In the genomic region with DNA sequence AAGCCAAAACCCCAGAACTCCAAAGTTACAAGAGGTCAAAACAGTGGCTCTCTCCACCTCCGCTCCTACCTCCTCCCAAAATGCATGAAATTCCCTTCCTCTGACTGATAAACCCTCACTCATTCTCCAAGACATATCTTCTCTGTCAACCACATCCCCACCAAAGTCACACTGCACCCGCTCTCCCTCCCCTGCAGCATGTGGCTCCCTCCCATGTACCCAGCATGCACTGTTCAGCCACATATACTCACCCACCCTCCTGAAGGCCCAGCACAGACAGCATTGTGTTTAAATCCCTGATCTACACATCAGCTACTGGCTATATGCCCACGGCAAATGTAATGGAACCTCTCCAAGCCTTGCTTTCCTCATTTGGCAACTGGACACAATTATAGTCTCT, we compare ENCODE assay signal across 17 cellular contexts. TPM values are rescaled to one million over a fixed set of nuclear protein-coding genes. Genes with fewer than 3 reads are reported as not detected.
DNase-seq lines count a peak whose midpoint lies in the region; ATAC-seq, FAIRE-seq and TF ChIP-seq lines count a peak whose summit lies in the region.
"Had no signal": no experiment of that assay in that cellular context is flagged by ENCODE, and none has a peak within 500 bp of the region (broad histone marks: within the 10 kb centered on the region; RNA-seq: fewer than 3 reads in every experiment).

No MANE protein-coding gene starts in this region.

- no peaks in the 10 kb centered on the region for H3K27me3 ChIP-seq in mesendoderm (ENCODE audit: insufficient read depth, low read length, poor library complexity)
- H3K27me3 ChIP-seq in MM.1S (replicated peaks; ENCODE audit: insufficient read depth, low read length), result no peaks in the 10 kb centered on the region
- H3K27me3 ChIP-seq: thyroid gland had no signal

- no peak overlapping the region for H2BK5ac ChIP-seq in mesendoderm (ENCODE audit: low read length)

- no peak overlapping the region for H2AK5ac ChIP-seq in mesendoderm (ENCODE audit: low read length)

- no peaks in the 10 kb centered on the region for H3K9me3 Mint-ChIP-seq in Calu3 (ENCODE audit: low read depth, unreplicated experiment)
- H3K9me3 Mint-ChIP-seq in progenitor cell of endocrine pancreas (ENCODE audit: low read depth), result no peaks in the 10 kb centered on the region
- H3K9me3 Mint-ChIP-seq: activated B cell treated with CpG ODN at 0.5 μM for 24 hours had no signal

- no peak overlapping the region for H3K4ac ChIP-seq in mesendoderm (ENCODE audit: low read depth, low read length)

- CTCF ChIA-PET in Calu3 (lab: Charles Lee), result no interaction called here

- H3K27me3 Mint-ChIP-seq in Calu3 (ENCODE audit: unreplicated experiment) (no peaks in the 10 kb centered on the region), progenitor cell of endocrine pancreas (peaks cover 19% of the 10 kb centered on the region)
- H3K27me3 Mint-ChIP-seq: activated B cell treated with CpG ODN at 0.5 μM for 24 hours had no signal

- no peaks in the 10 kb centered on the region for H4K20me1 ChIP-seq in MM.1S (ENCODE audit: insufficient read depth, low read length)

- H3K9me3 ChIP-seq in MM.1S (replicated peaks; ENCODE audit: insufficient read depth, low read length), result no peaks in the 10 kb centered on the region
- H3K9me3 ChIP-seq: thyroid gland had no signal

- no peak overlapping the region for H2BK15ac ChIP-seq in mesendoderm (replicated peaks; ENCODE audit: low read depth)

- peaks cover 65% of the 10 kb centered on the region for H3K4me1 Mint-ChIP-seq in Calu3 (ENCODE audit: low read depth, unreplicated experiment)
- no peaks in the 10 kb centered on the region for H3K4me1 Mint-ChIP-seq in progenitor cell of endocrine pancreas (ENCODE audit: low read depth)

- no peak for DNase-seq in Calu3
- DNase-seq in HTR-8/SVneo (ENCODE audit: insufficient read length, low spot score), result peak; percentile 51
- DNase-seq in astrocyte of the hippocampus (ENCODE audit: low read depth, low spot score), result peak; percentile 40
- peak; percentile 57 for DNase-seq in mesendoderm
- no peak for DNase-seq in progenitor cell of endocrine pancreas (ENCODE audit: low spot score, unreplicated experiment)
- DNase-seq in MM.1S, result no peak
- DNase-seq: activated B cell treated with CpG ODN at 0.5 μM for 24 hours, amniotic stem cell, COR-L47, left colon, NCI-H146, NCI-H748 treated with DMSO at 0.1 percent for 48 hours, SIG-M5, thyroid gland had no signal

- WGBS in mesendoderm (ENCODE audit: extremely low coverage, insufficient coverage, low lambda C conversion rate), result no CpG with 5 or more reads among the region's 3 CpGs

- H3K27ac Mint-ChIP-seq in Calu3 (ENCODE audit: unreplicated experiment) (peak overlapping the region; percentile 15), progenitor cell of endocrine pancreas (no peak overlapping the region)
- H3K27ac Mint-ChIP-seq: activated B cell treated with CpG ODN at 0.5 μM for 24 hours had no signal

- H3K9me2 ChIP-seq in MM.1S (replicated peaks; ENCODE audit: insufficient read depth, low read length), result no peaks in the 10 kb centered on the region

- H2BK120ac ChIP-seq in mesendoderm (ENCODE audit: low read depth, low read length), result no peak overlapping the region

- no peaks in the 10 kb centered on the region for H3K36me3 ChIP-seq in mesendoderm (ENCODE audit: control insufficient read depth, insufficient read depth, low read length)
- H3K36me3 ChIP-seq in MM.1S (replicated peaks; ENCODE audit: insufficient read depth, low read length), result no peaks in the 10 kb centered on the region
- H3K36me3 ChIP-seq: thyroid gland had no signal

- FAIRE-seq in HTR-8/SVneo (lab: Jason Lieb, UNC), result peak; percentile 93

- intact Hi-C loops in Calu3 (cut with micrococcal nuclease; ENCODE audit: unreplicated experiment), result no loop called here

- no peak overlapping the region for H2AFZ ChIP-seq in MM.1S (ENCODE audit: low read length)

- peaks cover 9% of the 10 kb centered on the region for H3K4me1 ChIP-seq in mesendoderm (ENCODE audit: control insufficient read depth, low read depth, low read length)
- H3K4me1 ChIP-seq in MM.1S (ENCODE audit: low read length), result no peaks in the 10 kb centered on the region
- H3K4me1 ChIP-seq: thyroid gland had no signal

- H3K18ac ChIP-seq in mesendoderm (ENCODE audit: low read length), result no peak overlapping the region

- H3K79me2 ChIP-seq in mesendoderm (ENCODE audit: control insufficient read depth, insufficient read depth, low read length) (peaks cover 3% of the 10 kb centered on the region), MM.1S (ENCODE audit: low read length) (0 out of 2 replicates have a peak, but pooled peaks cover 4% of the 10 kb centered on the region)

- TF ChIP-seq CTCF in Calu3 (IDR thresholded peaks at IDR 0.05; ENCODE audit: unreplicated experiment) (no peak), progenitor cell of endocrine pancreas (IDR thresholded peaks at IDR 0.05; ENCODE audit: unreplicated experiment) (no peak), MM.1S (IDR thresholded peaks at IDR 0.05; ENCODE audit: low read length) (no peak)

- H3F3A ChIP-seq in MM.1S (ENCODE audit: insufficient read depth, low read length), result no peaks in the 10 kb centered on the region

- H3K27ac ChIP-seq in mesendoderm (ENCODE audit: low read depth, low read length), result no peak overlapping the region
- H3K27ac ChIP-seq in MM.1S (ENCODE audit: low read length), result no peak overlapping the region
- H3K27ac ChIP-seq: thyroid gland had no signal

- ATAC-seq in HG03039 (IDR thresholded peaks at IDR 0.05; ENCODE audit: unreplicated experiment) (no peak), GM19463 (IDR thresholded peaks at IDR 0.05; ENCODE audit: unreplicated experiment) (no peak)
- ATAC-seq: left colon had no signal

- H3K36me3 Mint-ChIP-seq in Calu3 (ENCODE audit: insufficient read depth, unreplicated experiment) (peaks cover 95% of the 10 kb centered on the region), progenitor cell of endocrine pancreas (ENCODE audit: insufficient read depth) (no peaks in the 10 kb centered on the region)

- no TSS peak for BruUV-seq in Calu3 (replicated peaks; lab: Mats Ljungman, UMichigan)

- no peak overlapping the region for H3K23ac ChIP-seq in mesendoderm (ENCODE audit: low read length)

- H3K9ac ChIP-seq in mesendoderm (ENCODE audit: low read length), result no peak overlapping the region
- no peak overlapping the region for H3K9ac ChIP-seq in MM.1S (ENCODE audit: low read length)

- no peak overlapping the region for H3K4me3 ChIP-seq in mesendoderm (ENCODE audit: low read length)
- no peak overlapping the region for H3K4me3 ChIP-seq in MM.1S (ENCODE audit: low read length)
- H3K4me3 ChIP-seq: thyroid gland had no signal

- H3K56ac ChIP-seq in mesendoderm (ENCODE audit: low read length), result peak overlapping the region; percentile 63

- H3K4me2 ChIP-seq in mesendoderm (ENCODE audit: low read length) (no peak overlapping the region), MM.1S (ENCODE audit: low read depth, low read length) (no peak overlapping the region)

- no peak overlapping the region for H4K5ac ChIP-seq in mesendoderm (ENCODE audit: low read length)

- H3K4me3 Mint-ChIP-seq in Calu3 (ENCODE audit: low read depth, unreplicated experiment) (peak overlapping the region; percentile 6), progenitor cell of endocrine pancreas (ENCODE audit: low read depth) (no peak overlapping the region)
- H3K4me3 Mint-ChIP-seq: activated B cell treated with CpG ODN at 0.5 μM for 24 hours had no signal

- no peak overlapping the region for H4K8ac ChIP-seq in mesendoderm (ENCODE audit: low read depth, low read length)

- no peaks in the 10 kb centered on the region for H3K79me1 ChIP-seq in mesendoderm (ENCODE audit: low read length)

RNA-seq across cellular contexts. Expression of a gene that starts 5.5 kb away (rescaled TPM):
- 25.7 and 32.7 TPM in 2 replicates for total RNA-seq in Calu3 (2022)
- polyA plus RNA-seq in mesendoderm (2013, experiment 1 of 2), result 2,778 TPM
- polyA plus RNA-seq in mesendoderm (2013, experiment 2 of 2), result 2,807 TPM
- total RNA-seq in progenitor cell of endocrine pancreas, result 0.49 and 1.6 TPM in 2 replicates
- polyA plus RNA-seq: neural cell had no signal

RNA-seq across cellular contexts. Expression of a gene that starts 17.6 kb away (rescaled TPM):
- total RNA-seq in Calu3 (2022) (43.2 and 49.5 TPM in 2 replicates), progenitor cell of endocrine pancreas (9.3 and 9.6 TPM in 2 replicates)
- polyA plus RNA-seq in mesendoderm (2013, experiment 1 of 2), result 12.1 TPM
- 12.5 TPM for polyA plus RNA-seq in mesendoderm (2013, experiment 2 of 2)

RNA-seq across cellular contexts. Expression of a gene that starts 18.4 kb away (rescaled TPM):
- total RNA-seq in Calu3 (2022), result 95.2 and 105 TPM in 2 replicates
- polyA plus RNA-seq in mesendoderm (2013, experiment 1 of 2), result 9.5 TPM
- 9.5 TPM for polyA plus RNA-seq in mesendoderm (2013, experiment 2 of 2)
- 47.2 and 47.3 TPM in 2 replicates for total RNA-seq in progenitor cell of endocrine pancreas

RNA-seq across cellular contexts. Expression of a gene that starts 37.1 kb away (rescaled TPM):
- total RNA-seq in Calu3 (2022) (not detected in 2 replicates), progenitor cell of endocrine pancreas (not detected in 2 replicates)
- 2.3 TPM for polyA plus RNA-seq in mesendoderm (2013, experiment 1 of 2)
- polyA plus RNA-seq in mesendoderm (2013, experiment 2 of 2), result 2.3 TPM
- total RNA-seq: activated B cell treated with CpG ODN at 0.5 μM for 24 hours, left colon, thyroid gland had no signal
- polyA plus RNA-seq: neural cell had no signal

RNA-seq across cellular contexts. Expression of a gene that starts 55.7 kb away (rescaled TPM):
- total RNA-seq in Calu3 (2022) (0.35 and 0.42 TPM in 2 replicates), progenitor cell of endocrine pancreas (not detected in 2 replicates)
- not detected for polyA plus RNA-seq in mesendoderm (2013, experiment 1 of 2)
- polyA plus RNA-seq in mesendoderm (2013, experiment 2 of 2), result not detected
- total RNA-seq: activated B cell treated with CpG ODN at 0.5 μM for 24 hours, left colon had no signal
- polyA plus RNA-seq: neural cell had no signal

Comparison
In these comparisons a context has a peak if more than half of its experiments do, and no peak if none do; other contexts are left out.
1. DNase-seq: peak in HTR-8/SVneo (single experiment), astrocyte of the hippocampus (single experiment) and mesendoderm (single experiment); none in Calu3 (single experiment), progenitor cell of endocrine pancreas (single experiment) and MM.1S (single experiment).
2. RNA of a gene that starts 5.5 kb away (total RNA-seq): 25.7 to 32.7 TPM in Calu3; 0.49 to 1.6 TPM in progenitor cell of endocrine pancreas; every median in the first group is over 10 times any median in the second.